8 cellular contexts compared by ENCODE assay signal in genomic region chr13:28137556-28137955, GRCh38.
A peak's percentile ranks its signal among the peaks of the same experiment; 100 is the strongest.
DNase-seq lines count a peak whose midpoint lies in the region; ATAC-seq and TF ChIP-seq lines count a peak whose summit lies in the region.

No MANE protein-coding gene starts in this region.

- H3K4me3 ChIP-seq in OCI-LY3 (ENCODE audit: low read length): peak overlapping the region; percentile 86
- peak overlapping the region; percentile 93 for H3K4me3 ChIP-seq in epithelial cell of esophagus (ENCODE audit: low read length)
- peak overlapping the region; percentile 100 for H3K4me3 ChIP-seq in neuron (ENCODE audit: low read length)

- DNase-seq in GDM1 (lab: John Stamatoyannopoulos, UW) (peak; percentile 51), epithelial cell of esophagus (ENCODE audit: low read depth) (no peak), NCI-H2107 (lab: John Stamatoyannopoulos, UW) (no peak), NCI-H774 (lab: John Stamatoyannopoulos, UW) (no peak)

- H3K9me3 ChIP-seq in OCI-LY3 (ENCODE audit: insufficient read depth, low read length) (no peaks in the 10 kb centered on the region), neuron (ENCODE audit: low read length) (no peaks in the 10 kb centered on the region)

- peak overlapping the region; percentile 88 for H3K27ac ChIP-seq in OCI-LY3 (ENCODE audit: low read length)

- peak overlapping the region; percentile 89 for H3K4me2 ChIP-seq in OCI-LY3 (ENCODE audit: low read length)

- TF ChIP-seq CTCF in OCI-LY3 (IDR thresholded peaks at IDR 0.05; ENCODE audit: low read depth, low read length) (no peak), epithelial cell of esophagus (IDR thresholded peaks at IDR 0.05; ENCODE audit: insufficient read depth, low read depth, low read length, missing control alignments) (no peak)

- H4K20me1 ChIP-seq in OCI-LY3 (ENCODE audit: insufficient read depth, low read length): peaks cover 29% of the 10 kb centered on the region

- H3K27me3 ChIP-seq in OCI-LY3 (ENCODE audit: low read depth, low read length) (no peaks in the 10 kb centered on the region), neuron (ENCODE audit: insufficient read depth, low read length) (no peaks in the 10 kb centered on the region)

- H3K36me3 ChIP-seq in OCI-LY3 (replicated peaks; ENCODE audit: low read depth, low read length): no peaks in the 10 kb centered on the region
- no peaks in the 10 kb centered on the region for H3K36me3 ChIP-seq in neuron (ENCODE audit: insufficient read depth, low read length)

- H2AFZ ChIP-seq in OCI-LY3 (ENCODE audit: low read depth, low read length) (peak overlapping the region; percentile 1; the same call in 1 of the 2 replicates), neuron (ENCODE audit: low read depth, low read length) (peak overlapping the region; percentile 88)

- peak overlapping the region; percentile 89 for H3K9ac ChIP-seq in OCI-LY3 (ENCODE audit: low read length)

- ATAC-seq in HG02571 (IDR thresholded peaks at IDR 0.05; ENCODE audit: unreplicated experiment) (peak; percentile 6), GM18868 (IDR thresholded peaks at IDR 0.05; ENCODE audit: unreplicated experiment) (no peak)

- H3K79me2 ChIP-seq in OCI-LY3 (ENCODE audit: low read length): peaks cover 59% of the 10 kb centered on the region

- H3K4me1 ChIP-seq in OCI-LY3 (ENCODE audit: low read length) (peaks cover 15% of the 10 kb centered on the region), neuron (ENCODE audit: insufficient read depth, low read length) (peaks cover 7% of the 10 kb centered on the region)
